In the genomic region with DNA sequence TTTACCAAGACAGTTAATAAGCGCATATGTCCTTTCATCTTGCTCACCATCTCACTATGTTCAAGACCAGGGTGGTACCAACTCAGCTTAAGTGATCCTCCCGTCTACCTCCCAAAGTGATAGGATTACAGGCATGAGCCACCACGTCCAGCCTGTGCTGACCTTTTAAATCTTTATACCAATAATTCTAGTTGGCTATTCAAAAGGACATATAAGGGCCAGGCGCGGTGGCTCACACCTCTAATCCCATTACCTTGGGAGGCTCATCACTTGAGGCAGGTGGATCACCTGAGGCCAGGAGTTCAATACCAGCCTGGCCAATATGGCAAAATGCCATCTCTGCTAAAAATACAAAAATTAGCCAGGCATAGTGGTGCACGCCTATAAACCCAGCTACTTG, we compare ENCODE assay signal across 17 cellular contexts. TPM values are rescaled to one million over a fixed set of nuclear protein-coding genes. Genes with fewer than 3 reads are reported as not detected.
A peak's percentile ranks its signal among the peaks of the same experiment; 100 is the strongest.
DNase-seq lines count a peak whose midpoint lies in the region; ATAC-seq and TF ChIP-seq lines count a peak whose summit lies in the region.
"Had no signal": no experiment of that assay in that cellular context is flagged by ENCODE, and none has a peak within 500 bp of the region (broad histone marks: within the 10 kb centered on the region; RNA-seq: fewer than 3 reads in every experiment).

No MANE protein-coding gene starts in this region.

- H3K36me3 Mint-ChIP-seq in CD4-positive, alpha-beta T cell (ENCODE audit: low read depth) = peaks cover 96% of the 10 kb centered on the region
- peaks cover 83% of the 10 kb centered on the region for H3K36me3 Mint-ChIP-seq in GM23338 (ENCODE audit: low read depth)
- peaks cover 37% of the 10 kb centered on the region for H3K36me3 Mint-ChIP-seq in activated naive CD8-positive, alpha-beta T cell treated with anti-CD3 and anti-CD28 coated beads, Interleukin-2, amount 10 ng/mL, durations not matched to agents 7 days and 5 days
- peaks cover 33% of the 10 kb centered on the region for H3K36me3 Mint-ChIP-seq in natural killer cell

- H3K27me3 ChIP-seq in CD4-positive, alpha-beta T cell (ENCODE audit: control insufficient read depth, insufficient read depth, low read length) = no peaks in the 10 kb centered on the region
- no peaks in the 10 kb centered on the region for H3K27me3 ChIP-seq in GM23338 (ENCODE audit: insufficient read depth)
- H3K27me3 ChIP-seq: uterus had no signal

- H4K20me1 ChIP-seq in GM23338 (replicated peaks; ENCODE audit: insufficient read depth) = peaks cover 28% of the 10 kb centered on the region

- POLR2A ChIA-PET in CD4-positive, alpha-beta T cell (lab: Charles Lee) = interaction anchor here (0.6 to 1.5 kb wide), 4 partner anchors 9 to 736 kb away, joined by 3 read pairs; partner anchors contain the start of genes CCDC47 and DDX42
- POLR2A ChIA-PET in activated naive CD8-positive, alpha-beta T cell treated with anti-CD3 and anti-CD28 coated beads, Interleukin-2, amount 10 ng/mL, durations not matched to agents 7 days and 5 days (lab: Charles Lee) = no interaction called here

- no peak overlapping the region for H3K27ac Mint-ChIP-seq in CD4-positive, alpha-beta T cell
- H3K27ac Mint-ChIP-seq in GM23338 (no peak overlapping the region), natural killer cell (no peak overlapping the region)
- no peak overlapping the region for H3K27ac Mint-ChIP-seq in activated naive CD8-positive, alpha-beta T cell treated with anti-CD3 and anti-CD28 coated beads, Interleukin-2, amount 10 ng/mL, durations not matched to agents 7 days and 5 days
- H3K27ac Mint-ChIP-seq: stimulated activated naive CD8-positive, alpha-beta T cell treated with anti-CD3 and anti-CD28 coated beads, Interleukin-15, amount 100 ng/mL, for 72 hours had no signal

- H3K9me3 Mint-ChIP-seq in CD4-positive, alpha-beta T cell = no peaks in the 10 kb centered on the region
- H3K9me3 Mint-ChIP-seq in GM23338 = peaks cover 4% of the 10 kb centered on the region; the same call in 1 of the 3 replicates
- no peaks in the 10 kb centered on the region for H3K9me3 Mint-ChIP-seq in activated naive CD8-positive, alpha-beta T cell treated with anti-CD3 and anti-CD28 coated beads, Interleukin-2, amount 10 ng/mL, durations not matched to agents 7 days and 5 days
- H3K9me3 Mint-ChIP-seq in natural killer cell = no peaks in the 10 kb centered on the region
- H3K9me3 Mint-ChIP-seq: stimulated activated naive CD8-positive, alpha-beta T cell treated with anti-CD3 and anti-CD28 coated beads, Interleukin-15, amount 100 ng/mL, for 72 hours had no signal

- H3K79me2 ChIP-seq in GM23338 (replicated peaks; ENCODE audit: insufficient read depth) = peaks cover 92% of the 10 kb centered on the region

- no peak overlapping the region for H3K4me3 ChIP-seq in GM23338
- H3K4me3 ChIP-seq: skin epidermis had no signal

- H3K9me3 ChIP-seq in CD4-positive, alpha-beta T cell (ENCODE audit: control insufficient read depth, low read length) = no peaks in the 10 kb centered on the region
- H3K9me3 ChIP-seq: uterus had no signal

- H3K9me2 ChIP-seq in GM23338 (ENCODE audit: insufficient read depth) = no peaks in the 10 kb centered on the region

- ATAC-seq in CD4-positive, alpha-beta T cell (ENCODE audit: poor library complexity) = no peak
- ATAC-seq in GM23338 = no peak
- ATAC-seq in activated naive CD8-positive, alpha-beta T cell treated with anti-CD3 and anti-CD28 coated beads, Interleukin-2, amount 10 ng/mL, durations not matched to agents 7 days and 5 days (ENCODE audit: low read depth) = no peak
- no peak for ATAC-seq in natural killer cell
- ATAC-seq: stimulated activated naive CD8-positive, alpha-beta T cell treated with anti-CD3 and anti-CD28 coated beads, Interleukin-15, amount 100 ng/mL, for 72 hours had no signal

- DNase-seq in CD4-positive, alpha-beta T cell = no peak
- DNase-seq in GM23338 (ENCODE audit: low spot score) (no peak), natural killer cell (no peak), NCI-H146 (lab: John Stamatoyannopoulos, UW) (no peak), activated gamma-delta T cell (lab: John Stamatoyannopoulos, UW) (no peak)
- no peak for DNase-seq in activated naive CD8-positive, alpha-beta T cell treated with anti-CD3 and anti-CD28 coated beads, Interleukin-2, amount 10 ng/mL, durations not matched to agents 7 days and 5 days
- no peak for DNase-seq in stimulated activated CD4-positive, alpha-beta T cell treated with anti-CD3 and anti-CD28 coated beads, Interleukin-4, amount 100 ng/mL, for 24 hours
- DNase-seq: activated T-cell treated with anti-CD3 and anti-CD28 coated beads for 4 hours; cortex of kidney; erythroblast; mesendoderm; NCI-H748 treated with DMSO at 0.1 percent for 48 hours; RPMI8226; stimulated activated naive CD8-positive, alpha-beta T cell treated with anti-CD3 and anti-CD28 coated beads, Interleukin-15, amount 100 ng/mL, for 72 hours; uterus had no signal

- H3K4me1 Mint-ChIP-seq in CD4-positive, alpha-beta T cell (ENCODE audit: low read depth) = peaks cover 52% of the 10 kb centered on the region
- H3K4me1 Mint-ChIP-seq in GM23338 (peaks cover 38% of the 10 kb centered on the region), natural killer cell (peaks cover 45 to 51% of the 10 kb centered on the region in 2 donors)
- H3K4me1 Mint-ChIP-seq in activated naive CD8-positive, alpha-beta T cell treated with anti-CD3 and anti-CD28 coated beads, Interleukin-2, amount 10 ng/mL, durations not matched to agents 7 days and 5 days = peaks cover 34% of the 10 kb centered on the region

- peak overlapping the region; percentile 34 for H3K4me3 Mint-ChIP-seq in CD4-positive, alpha-beta T cell
- H3K4me3 Mint-ChIP-seq in GM23338 = peak overlapping the region; percentile 61
- peak overlapping the region; percentile 47 for H3K4me3 Mint-ChIP-seq in activated naive CD8-positive, alpha-beta T cell treated with anti-CD3 and anti-CD28 coated beads, Interleukin-2, amount 10 ng/mL, durations not matched to agents 7 days and 5 days
- H3K4me3 Mint-ChIP-seq in natural killer cell = peak overlapping the region; percentile 45

- no peak overlapping the region for H3K4me2 ChIP-seq in GM23338

- intact Hi-C loops in CD4-positive, alpha-beta T cell (cut with DNase I, micrococcal nuclease) = loop anchor here (5.0 to 10.0 kb wide), 6 partner anchors 138 to 887 kb away; partner anchors contain the start of genes ICAM2 (in 1 of the 2), LIMD2 (in 1 of the 2), MAP3K3 (in 1 of the 2) and SMARCD2 (in 1 of the 2)
- intact Hi-C loops in natural killer cell (cut with micrococcal nuclease) = loop anchor here (5.0 kb wide), 3 partner anchors 138 to 737 kb away; partner anchors contain the start of genes CCDC47, DDX42 and SMURF2

- H3F3A ChIP-seq in GM23338 (replicated peaks; ENCODE audit: low read depth) = peaks cover 5% of the 10 kb centered on the region; the same call in 1 of the 2 replicates

- TF ChIP-seq CTCF in CD4-positive, alpha-beta T cell (IDR thresholded peaks at IDR 0.05) = no peak
- TF ChIP-seq CTCF in GM23338 (conservative IDR thresholded peaks at IDR 0.05; ENCODE audit: low read depth in 2 of 2) (no peak), natural killer cell (IDR thresholded peaks at IDR 0.05) (no peak)

- CTCF ChIA-PET in CD4-positive, alpha-beta T cell (lab: Charles Lee) = interaction anchor here (0.6 to 2.4 kb wide), 2 partner anchors 18 to 244 kb away, joined by 3 to 12 read pairs; no protein-coding TSS in a partner anchor

- H3K4me1 ChIP-seq in GM23338 (ENCODE audit: insufficient read depth) = peaks cover 16% of the 10 kb centered on the region

- H3K27me3 Mint-ChIP-seq in CD4-positive, alpha-beta T cell = no peaks in the 10 kb centered on the region
- H3K27me3 Mint-ChIP-seq in GM23338 (ENCODE audit: insufficient read depth, low read depth, poor library complexity) = peaks cover 24% of the 10 kb centered on the region
- H3K27me3 Mint-ChIP-seq in activated naive CD8-positive, alpha-beta T cell treated with anti-CD3 and anti-CD28 coated beads, Interleukin-2, amount 10 ng/mL, durations not matched to agents 7 days and 5 days = no peaks in the 10 kb centered on the region
- H3K27me3 Mint-ChIP-seq in natural killer cell (ENCODE audit: low read depth in 2 of 2) = no peaks in the 10 kb centered on the region
- H3K27me3 Mint-ChIP-seq: stimulated activated naive CD8-positive, alpha-beta T cell treated with anti-CD3 and anti-CD28 coated beads, Interleukin-15, amount 100 ng/mL, for 72 hours had no signal

- no peak overlapping the region for H3K27ac ChIP-seq in CD4-positive, alpha-beta T cell (ENCODE audit: low read depth, low read length)
- no peak overlapping the region for H3K27ac ChIP-seq in GM23338 (ENCODE audit: low read depth)
- H3K27ac ChIP-seq: C4-2B, skin epidermis, uterus had no signal

- no peak overlapping the region for H2AFZ ChIP-seq in GM23338

- H3K36me3 ChIP-seq in GM23338 (ENCODE audit: insufficient read depth) = peaks cover 50% of the 10 kb centered on the region
- H3K36me3 ChIP-seq: uterus had no signal

TF ChIP-seq in GM23338, 12 proteins besides CTCF, POLR2A, EP300 and RAD21:
- TF ChIP-seq ZNF114 (CRISPR knock-in tag; IDR thresholded peaks at IDR 0.05) = no peak
- no peak for TF ChIP-seq CREB1 (CRISPR knock-in tag; IDR thresholded peaks at IDR 0.05; ENCODE audit: low read depth)

RNA-seq across cellular contexts. Expression of gene CEP95, which starts 2.4 kb away (rescaled TPM):
- total RNA-seq in CD4-positive, alpha-beta T cell = 100 to 1,000 TPM; 256 to 269 TPM
- 41.1 and 81.1 TPM in 2 replicates for total RNA-seq in GM23338 (2014; rRNA removed; shearing (Covaris generic))
- polyA plus RNA-seq in GM23338 (2016; fragmentation: Nextera tagmentation; extraction: Ambion mirVana) = 38.9 and 45.4 TPM in 2 replicates
- 10 to 100 TPM; 71.0 to 71.7 TPM for total RNA-seq in activated naive CD8-positive, alpha-beta T cell treated with anti-CD3 and anti-CD28 coated beads, Interleukin-2, amount 10 ng/mL, durations not matched to agents 7 days and 5 days
- total RNA-seq in natural killer cell = 100 to 1,000 TPM; 152 to 187 (median 186) TPM

RNA-seq across cellular contexts. Expression of gene DDX5, which starts 3.1 kb away (rescaled TPM):
- 1,000 to 10,000 TPM; 2,388 to 2,534 TPM for total RNA-seq in CD4-positive, alpha-beta T cell
- total RNA-seq in GM23338 (2014; rRNA removed; shearing (Covaris generic)) = 399 and 400 TPM in 2 replicates
- polyA plus RNA-seq in GM23338 (2016; fragmentation: Nextera tagmentation; extraction: Ambion mirVana) = 367 and 447 TPM in 2 replicates
- total RNA-seq in activated naive CD8-positive, alpha-beta T cell treated with anti-CD3 and anti-CD28 coated beads, Interleukin-2, amount 10 ng/mL, durations not matched to agents 7 days and 5 days = 1,000 to 10,000 TPM; 1,143 to 1,182 TPM
- total RNA-seq in natural killer cell = 1,000 to 10,000 TPM; 2,956 to 3,334 (median 3,276) TPM

RNA-seq across cellular contexts. Expression of gene POLG2, which starts 12.3 kb away (rescaled TPM):
- total RNA-seq in CD4-positive, alpha-beta T cell = 10 to 100 TPM; 32.8 to 34.1 TPM
- 19.8 and 20.2 TPM in 2 replicates for total RNA-seq in GM23338 (2014; rRNA removed; shearing (Covaris generic))
- polyA plus RNA-seq in GM23338 (2016; fragmentation: Nextera tagmentation; extraction: Ambion mirVana) = 27.7 and 28.0 TPM in 2 replicates
- total RNA-seq in activated naive CD8-positive, alpha-beta T cell treated with anti-CD3 and anti-CD28 coated beads, Interleukin-2, amount 10 ng/mL, durations not matched to agents 7 days and 5 days = 10 to 100 TPM; 36.4 to 42.9 TPM
- 10 to 100 TPM; 34.7 to 65.3 (median 41.2) TPM for total RNA-seq in natural killer cell
